ENCODE assay signal across 14 cellular contexts in genomic region chr1:227733309-227733705, GRCh38. TPM values are rescaled to one million over a fixed set of nuclear protein-coding genes. Genes with fewer than 3 reads are reported as not detected.
DNase-seq lines count a peak whose midpoint lies in the region; ATAC-seq and TF ChIP-seq lines count a peak whose summit lies in the region.
"Had no signal": no experiment of that assay in that cellular context is flagged by ENCODE, and none has a peak within 500 bp of the region (broad histone marks: within the 10 kb centered on the region; RNA-seq: fewer than 3 reads in every experiment).

No MANE protein-coding gene starts in this region.

- CTCF ChIA-PET in PC-3 (lab: Charles Lee) = no interaction called here

- no peaks in the 10 kb centered on the region for H3K9me3 ChIP-seq in PC-3 (ENCODE audit: low read length)
- H3K9me3 ChIP-seq: ascending aorta, transverse colon had no signal

- H3K36me3 ChIP-seq in PC-3 (ENCODE audit: low read depth, low read length) = peaks cover 22% of the 10 kb centered on the region
- H3K36me3 ChIP-seq: transverse colon had no signal

- H3K9ac ChIP-seq in PC-3 (ENCODE audit: low read length) = no peak overlapping the region

- BruUV-seq in PC-3 (replicated peaks; lab: Mats Ljungman, UMichigan) = no TSS peak

- TF ChIP-seq CTCF in PC-3 (conservative IDR thresholded peaks at IDR 0.05; ENCODE audit: low read depth, low read length) = no peak
- no peak for TF ChIP-seq CTCF in chondrocyte (IDR thresholded peaks at IDR 0.05)

- POLR2A ChIA-PET in PC-3 (lab: Charles Lee; ENCODE audit: unreplicated experiment) = no interaction called here

- H3K4me3 Mint-ChIP-seq in activated T-cell treated with anti-CD3 and anti-CD28 coated beads, Interleukin-2, amount 50 U/mL, for 72 hours = peak overlapping the region; percentile 93 to 98
- H3K4me3 Mint-ChIP-seq in chondrocyte (ENCODE audit: unreplicated experiment) = peak overlapping the region; percentile 89
- peak overlapping the region; percentile 59 for H3K4me3 Mint-ChIP-seq in stimulated activated memory B cell treated with anti-CD40 and anti-IgM and Interleukin-4, amounts not matched to agents 10 μg/mL and 1 μg/mL and 100 μg/mL, for 72 hours

- H3K4me1 ChIP-seq in PC-3 (ENCODE audit: insufficient read depth, low read length) = peaks cover 32% of the 10 kb centered on the region

- intact Hi-C loops in PC-3 (cut with micrococcal nuclease) = no loop called here

- H3K36me3 Mint-ChIP-seq in activated T-cell treated with anti-CD3 and anti-CD28 coated beads, Interleukin-2, amount 50 U/mL, for 72 hours (ENCODE audit: insufficient read depth in 2 of 2) = peaks cover 0 to 1% of the 10 kb centered on the region in 2 donors
- H3K36me3 Mint-ChIP-seq in chondrocyte (ENCODE audit: low read depth) = peaks cover 5% of the 10 kb centered on the region
- H3K36me3 Mint-ChIP-seq in stimulated activated memory B cell treated with anti-CD40 and anti-IgM and Interleukin-4, amounts not matched to agents 10 μg/mL and 1 μg/mL and 100 μg/mL, for 72 hours = peaks cover 15% of the 10 kb centered on the region

- H4K20me1 ChIP-seq in PC-3 (ENCODE audit: low read length) = 0 out of 2 replicates have a peak, but pooled peaks cover 5% of the 10 kb centered on the region

- H2AFZ ChIP-seq in PC-3 (ENCODE audit: low read length) = no peak overlapping the region

- H3K27me3 ChIP-seq in PC-3 (ENCODE audit: low read length) = no peaks in the 10 kb centered on the region
- H3K27me3 ChIP-seq: ascending aorta, transverse colon had no signal

- H3K9me3 Mint-ChIP-seq in activated T-cell treated with anti-CD3 and anti-CD28 coated beads, Interleukin-2, amount 50 U/mL, for 72 hours = no peaks in the 10 kb centered on the region
- H3K9me3 Mint-ChIP-seq in chondrocyte (ENCODE audit: low read depth) = no peaks in the 10 kb centered on the region
- no peaks in the 10 kb centered on the region for H3K9me3 Mint-ChIP-seq in stimulated activated memory B cell treated with anti-CD40 and anti-IgM and Interleukin-4, amounts not matched to agents 10 μg/mL and 1 μg/mL and 100 μg/mL, for 72 hours

- no peaks in the 10 kb centered on the region for H3F3A ChIP-seq in PC-3 (ENCODE audit: low read length, unreplicated experiment)

- peak overlapping the region; percentile 86 for H3K4me2 ChIP-seq in PC-3 (ENCODE audit: low read length)

- peak overlapping the region; percentile 42 for H3K27ac Mint-ChIP-seq in activated T-cell treated with anti-CD3 and anti-CD28 coated beads, Interleukin-2, amount 50 U/mL, for 72 hours
- H3K27ac Mint-ChIP-seq in chondrocyte (ENCODE audit: unreplicated experiment) = no peak overlapping the region
- peak overlapping the region; percentile 35 for H3K27ac Mint-ChIP-seq in stimulated activated memory B cell treated with anti-CD40 and anti-IgM and Interleukin-4, amounts not matched to agents 10 μg/mL and 1 μg/mL and 100 μg/mL, for 72 hours

- no peaks in the 10 kb centered on the region for H3K27me3 Mint-ChIP-seq in activated T-cell treated with anti-CD3 and anti-CD28 coated beads, Interleukin-2, amount 50 U/mL, for 72 hours (ENCODE audit: low read depth)
- no peaks in the 10 kb centered on the region for H3K27me3 Mint-ChIP-seq in chondrocyte (ENCODE audit: low read depth)
- no peaks in the 10 kb centered on the region for H3K27me3 Mint-ChIP-seq in stimulated activated memory B cell treated with anti-CD40 and anti-IgM and Interleukin-4, amounts not matched to agents 10 μg/mL and 1 μg/mL and 100 μg/mL, for 72 hours

- no peak for ATAC-seq in activated T-cell treated with anti-CD3 and anti-CD28 coated beads, Interleukin-2, amount 50 U/mL, for 72 hours (replicated peaks in 1 of 2)
- ATAC-seq in PC-3 = no peak
- ATAC-seq in stimulated activated memory B cell treated with anti-CD40 and anti-IgM and Interleukin-4, amounts not matched to agents 10 μg/mL and 1 μg/mL and 100 μg/mL, for 72 hours = no peak

- H3K4me3 ChIP-seq in PC-3 (ENCODE audit: low read length) = peak overlapping the region; percentile 80; the same call in 1 of the 2 replicates

- no peaks in the 10 kb centered on the region for H3K9me2 ChIP-seq in PC-3 (replicated peaks; ENCODE audit: low read length)

- peaks cover 51% of the 10 kb centered on the region for H3K4me1 Mint-ChIP-seq in activated T-cell treated with anti-CD3 and anti-CD28 coated beads, Interleukin-2, amount 50 U/mL, for 72 hours (ENCODE audit: low read depth)
- peaks cover 38% of the 10 kb centered on the region for H3K4me1 Mint-ChIP-seq in chondrocyte (ENCODE audit: low read depth)
- peaks cover 71% of the 10 kb centered on the region for H3K4me1 Mint-ChIP-seq in stimulated activated memory B cell treated with anti-CD40 and anti-IgM and Interleukin-4, amounts not matched to agents 10 μg/mL and 1 μg/mL and 100 μg/mL, for 72 hours

- no peak overlapping the region for H3K27ac ChIP-seq in PC-3 (ENCODE audit: low read length)
- no peak overlapping the region for H3K27ac ChIP-seq in caudate nucleus (ENCODE audit: low read depth, low read length)
- H3K27ac ChIP-seq: ascending aorta, SK-N-MC, transverse colon had no signal

- no peak for DNase-seq in activated T-cell treated with anti-CD3 and anti-CD28 coated beads, Interleukin-2, amount 50 U/mL, for 72 hours
- DNase-seq in activated T-cell treated with anti-CD3 and anti-CD28 coated beads for 4 hours = no peak
- no peak for DNase-seq in PC-3
- no peak for DNase-seq in chondrocyte (ENCODE audit: low spot score)
- DNase-seq in SIG-M5 treated with dmso at 0.1 percent for 504 hours (lab: John Stamatoyannopoulos, UW; ENCODE audit: unreplicated experiment) = no peak
- DNase-seq in activated effector memory CD4-positive, alpha-beta T cell treated with anti-CD3 and anti-CD28 coated beads, Interleukin-2, amount 50 U/mL, for 16 hours = no peak
- no peak for DNase-seq in caudate nucleus (lab: John Stamatoyannopoulos, UW)
- DNase-seq: activated CD4-positive, alpha-beta T cell treated with anti-CD3 and anti-CD28 coated beads, Interleukin-2, amount 50 U/mL, for 4 hours; hippocampal formation; NCI-H1436; transverse colon had no signal

- H3K79me2 ChIP-seq in PC-3 (ENCODE audit: low read length) = peaks cover 61% of the 10 kb centered on the region

RNA-seq across cellular contexts. Expression of gene JMJD4, which starts 1.8 kb away (rescaled TPM):
- total RNA-seq in activated T-cell treated with anti-CD3 and anti-CD28 coated beads, Interleukin-2, amount 50 U/mL, for 72 hours = 10 to 100 TPM in 1 of 2 donors, 1 to 10 TPM in 1; 8.7 to 11.1 TPM
- total RNA-seq in PC-3 (2014; rRNA removed) (80.5 and 87.8 TPM in 2 replicates), chondrocyte (15.0 to 24.2 TPM (median 17.8 TPM) in 3 replicates)

RNA-seq across cellular contexts. Expression of gene SNAP47, which starts 1.9 kb away (rescaled TPM):
- total RNA-seq in activated T-cell treated with anti-CD3 and anti-CD28 coated beads, Interleukin-2, amount 50 U/mL, for 72 hours = 10 to 100 TPM; 34.0 to 35.3 TPM
- total RNA-seq in PC-3 (2014; rRNA removed) (123 and 145 TPM in 2 replicates), chondrocyte (22.5 to 30.9 TPM (median 23.5 TPM) in 3 replicates)
